ENCODE assay signal across 17 cellular contexts in genomic region chr4:186040316-186040715, GRCh38. TPM values are rescaled to one million over a fixed set of nuclear protein-coding genes. Genes with fewer than 3 reads are reported as not detected.
"Had no signal": no experiment of that assay in that cellular context is flagged by ENCODE, and none has a peak within 500 bp of the region (broad histone marks: within the 10 kb centered on the region; RNA-seq: fewer than 3 reads in every experiment).

No MANE protein-coding gene starts in this region.

- DNase-seq: effector memory CD8-positive, alpha-beta T cell; head of caudate nucleus; kidney; left cardiac atrium; mesendoderm; naive thymus-derived CD8-positive, alpha-beta T cell; right cardiac atrium; stimulated activated CD4-positive, alpha-beta T cell treated with anti-CD3 and anti-CD28 coated beads, Interleukin-4, amount 100 ng/mL, for 1 hour; stimulated activated CD8-positive, alpha-beta memory T cell treated with anti-CD3 and anti-CD28 coated beads, Interleukin-4, amount 100 ng/mL, for 48 hours; stimulated activated naive CD8-positive, alpha-beta T cell treated with anti-CD3 and anti-CD28 coated beads, Interleukin-15, Interleukin-2, amounts not matched to agents 100 U/mL and 50 U/mL, for 24 hours had no signal

- H3K4me1 ChIP-seq: foreskin keratinocyte had no signal

- H3K27ac ChIP-seq: foreskin keratinocyte, hepatocyte, neutrophil had no signal

- ATAC-seq: effector memory CD8-positive, alpha-beta T cell; left cardiac atrium; naive thymus-derived CD8-positive, alpha-beta T cell; right cardiac atrium; stimulated activated effector memory CD8-positive, alpha-beta T cell treated with anti-CD3 and anti-CD28 coated beads, Interleukin-12 subunit alpha, Interleukin-12 subunit beta, amount 100 ng/mL, for 72 hours; stimulated activated naive CD8-positive, alpha-beta T cell treated with anti-CD3 and anti-CD28 coated beads, Interleukin-15, Interleukin-2, amounts not matched to agents 100 U/mL and 50 U/mL, for 24 hours had no signal

- H3K4me3 Mint-ChIP-seq: effector memory CD8-positive, alpha-beta T cell; naive thymus-derived CD8-positive, alpha-beta T cell; stimulated activated effector memory CD8-positive, alpha-beta T cell treated with anti-CD3 and anti-CD28 coated beads, Interleukin-12 subunit alpha, Interleukin-12 subunit beta, amount 100 ng/mL, for 72 hours; type B pancreatic cell had no signal

- H3K4me3 ChIP-seq: hepatocyte, smooth muscle cell had no signal

- H3K9me3 ChIP-seq: neutrophil had no signal

- H3K4me1 Mint-ChIP-seq: stimulated activated effector memory CD8-positive, alpha-beta T cell treated with anti-CD3 and anti-CD28 coated beads, Interleukin-12 subunit alpha, Interleukin-12 subunit beta, amount 100 ng/mL, for 72 hours had no signal

- H3K36me3 ChIP-seq: neutrophil had no signal

- H3K36me3 Mint-ChIP-seq: naive thymus-derived CD8-positive, alpha-beta T cell; stimulated activated effector memory CD8-positive, alpha-beta T cell treated with anti-CD3 and anti-CD28 coated beads, Interleukin-12 subunit alpha, Interleukin-12 subunit beta, amount 100 ng/mL, for 72 hours; type B pancreatic cell had no signal

- H3K27ac Mint-ChIP-seq: effector memory CD8-positive, alpha-beta T cell; naive thymus-derived CD8-positive, alpha-beta T cell; stimulated activated effector memory CD8-positive, alpha-beta T cell treated with anti-CD3 and anti-CD28 coated beads, Interleukin-12 subunit alpha, Interleukin-12 subunit beta, amount 100 ng/mL, for 72 hours; type B pancreatic cell had no signal

RNA-seq across cellular contexts. Expression of gene TLR3, which starts 28.6 kb away (rescaled TPM):
- polyA plus RNA-seq: neural cell had no signal
